Comparison of ENCODE assay signal across 7 cellular contexts in the genomic region with DNA sequence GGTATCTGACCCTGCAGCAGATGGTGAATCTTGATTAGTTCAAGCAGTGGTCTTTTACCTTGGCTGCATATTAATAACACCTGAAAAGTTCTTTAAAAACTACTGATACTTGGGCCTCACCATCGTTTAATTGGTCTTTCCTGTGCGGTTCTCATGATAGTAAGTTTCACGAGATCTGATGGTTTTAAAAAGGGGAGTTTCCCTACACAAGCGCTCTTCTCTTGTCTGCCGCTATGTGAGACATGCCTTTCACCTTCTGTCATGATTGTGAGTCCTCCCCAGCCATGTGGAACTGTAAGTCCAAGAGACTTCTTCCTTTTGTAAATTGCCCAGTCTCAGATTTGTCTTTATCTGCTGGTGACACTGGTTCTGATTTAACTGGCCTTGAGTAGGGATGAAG.
"Had no signal": no experiment of that assay in that cellular context is flagged by ENCODE, and none has a peak within 500 bp of the region (broad histone marks: within the 10 kb centered on the region; RNA-seq: fewer than 3 reads in every experiment).

No MANE protein-coding gene starts in this region.

- H3K4me3 ChIP-seq: K562 had no signal

- H3K9ac ChIP-seq: KMS-11 had no signal

- H3K27ac ChIP-seq: HL-60, KMS-11 had no signal

- ATAC-seq: HepG2, K562 had no signal

- DNase-seq: IMR-90, KBM-7, KG1 had no signal

- H3K4me2 ChIP-seq: KMS-11 had no signal
